7 cellular contexts compared by ENCODE assay signal in the genomic region with DNA sequence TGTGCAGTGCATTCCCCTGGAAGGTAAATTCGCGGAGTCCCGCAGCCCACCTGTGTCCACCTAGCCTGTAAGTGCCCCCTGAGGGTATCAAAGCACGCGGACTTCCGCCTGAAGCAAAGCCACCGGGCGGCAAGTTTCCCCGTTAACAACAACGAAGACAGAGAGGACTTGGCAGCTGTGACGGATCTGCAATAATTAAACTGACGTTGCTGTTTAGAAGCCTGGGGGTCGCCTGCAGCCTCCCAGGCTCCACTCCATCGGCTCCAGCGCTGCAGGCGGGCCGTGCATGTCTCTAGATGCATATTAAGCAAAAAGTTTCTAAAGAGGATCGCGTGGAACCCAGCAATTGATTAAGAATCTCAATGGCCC. TPM values are rescaled to one million over a fixed set of nuclear protein-coding genes. Genes with fewer than 3 reads are reported as not detected.
DNase-seq lines count a peak whose midpoint lies in the region; ATAC-seq, FAIRE-seq and TF ChIP-seq lines count a peak whose summit lies in the region.

No MANE protein-coding gene starts in this region.

- H3K27ac ChIP-seq in Karpas-422 (ENCODE audit: low read length) (peak overlapping the region; percentile 91), iPS-20b (ENCODE audit: low read length) (peak overlapping the region; percentile 55)

- peak overlapping the region; percentile 73 for H3K4me3 ChIP-seq in Karpas-422 (ENCODE audit: low read length)
- H3K4me3 ChIP-seq in adipocyte (ENCODE audit: low read length): peak overlapping the region; percentile 83
- peak overlapping the region; percentile 89 for H3K4me3 ChIP-seq in iPS-20b (ENCODE audit: low read length)

- H3K9ac ChIP-seq in Karpas-422 (ENCODE audit: low read length) (peak overlapping the region; percentile 78), adipocyte (ENCODE audit: low read length) (peak overlapping the region; percentile 90), iPS-20b (ENCODE audit: low read depth, low read length) (peak overlapping the region; percentile 88; the same call in 1 of the 2 replicates)

- H3K4me1 ChIP-seq in Karpas-422 (ENCODE audit: low read length) (peaks cover 30% of the 10 kb centered on the region), adipocyte (ENCODE audit: control insufficient read depth, insufficient read depth, low read length) (peaks cover 37% of the 10 kb centered on the region), iPS-20b (ENCODE audit: insufficient read depth, low read length) (peaks cover 10% of the 10 kb centered on the region)

- H3K4me2 ChIP-seq in Karpas-422 (ENCODE audit: low read depth, low read length, poor library complexity, severe bottlenecking): peak overlapping the region; percentile 83

- no peak for TF ChIP-seq POLR2A in GM12892 (IDR thresholded peaks at IDR 0.05; ENCODE audit: low read depth, low read length)

- no peaks in the 10 kb centered on the region for H3K9me3 ChIP-seq in Karpas-422 (ENCODE audit: low read length)
- H3K9me3 ChIP-seq in adipocyte (ENCODE audit: control insufficient read depth, low read length): no peaks in the 10 kb centered on the region
- H3K9me3 ChIP-seq in iPS-20b (ENCODE audit: insufficient read depth, low read depth, low read length): no peaks in the 10 kb centered on the region

- H3K27me3 ChIP-seq in Karpas-422 (ENCODE audit: low read length) (no peaks in the 10 kb centered on the region), adipocyte (replicated peaks; ENCODE audit: control insufficient read depth, insufficient read depth, low read length) (no peaks in the 10 kb centered on the region), iPS-20b (ENCODE audit: insufficient read depth, low read length) (0 out of 2 replicates have a peak, but pooled peaks cover 8% of the 10 kb centered on the region)

- ATAC-seq in GM21529 (IDR thresholded peaks at IDR 0.05; ENCODE audit: unreplicated experiment): peak; percentile 29

- H3K79me2 ChIP-seq in Karpas-422 (ENCODE audit: low read length): peaks cover 13% of the 10 kb centered on the region; the same call in 1 of the 2 replicates

- no peaks in the 10 kb centered on the region for H3K36me3 ChIP-seq in Karpas-422 (ENCODE audit: insufficient read depth, low read length)
- no peaks in the 10 kb centered on the region for H3K36me3 ChIP-seq in adipocyte (ENCODE audit: control insufficient read depth, insufficient read depth, low read length, severe bottlenecking)
- H3K36me3 ChIP-seq in iPS-20b (ENCODE audit: insufficient read depth, low read depth, low read length): no peaks in the 10 kb centered on the region

- no peak for FAIRE-seq in GM12892 (lab: Jason Lieb, UNC)

- H2AFZ ChIP-seq in Karpas-422 (ENCODE audit: low read length): peak overlapping the region; percentile 84

- no peaks in the 10 kb centered on the region; the same call in 1 of the 2 replicates for H3K9me2 ChIP-seq in Karpas-422 (replicated peaks; ENCODE audit: insufficient read depth, low read length)

- no peaks in the 10 kb centered on the region for H4K20me1 ChIP-seq in Karpas-422 (ENCODE audit: insufficient read depth, low read depth, low read length)

- peak; percentile 19 for DNase-seq in GM12892 (ENCODE audit: insufficient read length)
- no peak for DNase-seq in Karpas-422
- DNase-seq in adipocyte (ENCODE audit: low read depth): no peak
- DNase-seq in stimulated activated CD8-positive, alpha-beta memory T cell treated with anti-CD3 and anti-CD28 coated beads, Interleukin-4, amount 100 ng/mL, for 48 hours: peak; percentile 39
- DNase-seq in globus pallidus (ENCODE audit: low spot score): no peak

RNA-seq across cellular contexts. Expression of gene KANK1, which starts 34.8 kb away (rescaled TPM):
- 0.23 TPM for polyA plus RNA-seq in GM12892 (2012; ENCODE audit: missing spikeins)
- 78.7 and 82.5 TPM in 2 replicates for total RNA-seq in Karpas-422 (2014; rRNA removed; shearing (Covaris generic); ENCODE audit: low replicate concordance)

Comparison
In these comparisons a context has a peak if more than half of its experiments do, and no peak if none do; other contexts are left out.
1. DNase-seq: peak in GM12892 (single experiment) and stimulated activated CD8-positive, alpha-beta memory T cell treated with anti-CD3 and anti-CD28 coated beads, Interleukin-4, amount 100 ng/mL, for 48 hours (single experiment); none in Karpas-422 (single experiment), adipocyte (single experiment) and globus pallidus (single experiment).
2. Peak in every context shown above with its lines, with median percentiles within 50 percentile points of each other: H3K4me3 ChIP-seq and H3K9ac ChIP-seq.